In genomic region chr11:44960200-44960845, GRCh38 we compare ENCODE assay signal across 24 cellular contexts.
DNase-seq lines count a peak whose midpoint lies in the region; ATAC-seq and TF ChIP-seq lines count a peak whose summit lies in the region.
"Had no signal": no experiment of that assay in that cellular context is flagged by ENCODE, and none has a peak within 500 bp of the region (broad histone marks: within the 10 kb centered on the region; RNA-seq: fewer than 3 reads in every experiment).

No MANE protein-coding gene starts in this region.

- ATAC-seq in HG03095 (IDR thresholded peaks at IDR 0.05; ENCODE audit: unreplicated experiment) = no peak
- ATAC-seq: activated naive CD4-positive, alpha-beta T cell treated with anti-CD3 and anti-CD28 coated beads, Interleukin-2, amount 50 U/mL, for 72 hours; T-helper 17 cell had no signal

- H3K27ac ChIP-seq in iPS-18a (ENCODE audit: low read length) = peak overlapping the region; percentile 15
- H3K27ac ChIP-seq: epithelial cell of prostate, spleen had no signal

- H3K9me3 ChIP-seq in iPS-18a (ENCODE audit: control insufficient read depth, low read depth, low read length) = no peaks in the 10 kb centered on the region
- H3K9me3 ChIP-seq: MG63, spleen had no signal

- TF ChIP-seq POLR2A in erythroblast (IDR thresholded peaks at IDR 0.05; ENCODE audit: low read length) = no peak

- DNase-seq in NCI-H524 (lab: John Stamatoyannopoulos, UW) (peak; percentile 29 to 62), NCI-H524 treated with DMSO at 0.1 percent for 48 hours (lab: John Stamatoyannopoulos, UW) (no peak), NCI-H82 (lab: John Stamatoyannopoulos, UW) (peak; percentile 95), T1000 (lab: John Stamatoyannopoulos, UW) (no peak), erythroblast (lab: John Stamatoyannopoulos, UW) (no peak), NK-92 (lab: John Stamatoyannopoulos, UW; ENCODE audit: unreplicated experiment) (no peak)
- DNase-seq: activated CD4-positive, alpha-beta T cell treated with anti-CD3 and anti-CD28 coated beads, Interleukin-2, amount 10 ng/mL, durations not matched to agents 24 days and 14 days; aorta; COR-L47; foreskin fibroblast; hypothalamus; kidney; MG63; NCI-H1930; NCI-H446; occipital lobe; spleen; stimulated activated CD4-positive, alpha-beta T cell treated with anti-CD3 and anti-CD28 coated beads, Interleukin-4, amount 100 ng/mL, for 1 hour; stimulated activated naive CD4-positive, alpha-beta T cell treated with Interleukin-2 at 50 U/mL for 16 hours; T-helper 17 cell had no signal

- H3K9ac ChIP-seq in iPS-18a (ENCODE audit: low read length) = no peak overlapping the region

- H3K4me3 ChIP-seq in iPS-18a (ENCODE audit: low read length) = peak overlapping the region; percentile 29
- H3K4me3 ChIP-seq: MG63, spleen had no signal

- peaks cover 68% of the 10 kb centered on the region for H3K4me1 ChIP-seq in iPS-18a (ENCODE audit: control insufficient read depth, low read depth, low read length)

- H3K27me3 ChIP-seq in iPS-18a (ENCODE audit: control insufficient read depth, insufficient read depth, low read length) = peaks cover 15% of the 10 kb centered on the region
- H3K27me3 ChIP-seq: MG63, spleen had no signal

- H3K36me3 ChIP-seq in iPS-18a (ENCODE audit: control insufficient read depth, low read depth, low read length) = no peaks in the 10 kb centered on the region
- H3K36me3 ChIP-seq: MG63, spleen had no signal

Comparison
In these comparisons a context has a peak if more than half of its experiments do, and no peak if none do; other contexts are left out.
1. DNase-seq: peak in NCI-H524 (2 of 2) and NCI-H82 (single experiment); none in NCI-H524 treated with DMSO at 0.1 percent for 48 hours (single experiment), T1000 (single experiment), erythroblast (0 of 2) and NK-92 (single experiment).